18 cellular contexts compared by ENCODE assay signal in genomic region chr21:38221594-38221993, GRCh38. TPM values are rescaled to one million over a fixed set of nuclear protein-coding genes. Genes with fewer than 3 reads are reported as not detected.
DNase-seq lines count a peak whose midpoint lies in the region; ATAC-seq and TF ChIP-seq lines count a peak whose summit lies in the region.
"Had no signal": no experiment of that assay in that cellular context is flagged by ENCODE, and none has a peak within 500 bp of the region (broad histone marks: within the 10 kb centered on the region; RNA-seq: fewer than 3 reads in every experiment).

No MANE protein-coding gene starts in this region.

- TF ChIP-seq CTCF in natural killer cell (IDR thresholded peaks at IDR 0.05), result no peak

- DNase-seq in CD1c-positive myeloid dendritic cell (ENCODE audit: extremely low spot score), result peak; percentile 11
- no peak for DNase-seq in epithelial cell of prostate (ENCODE audit: low read depth, low spot score)
- no peak for DNase-seq in natural killer cell
- DNase-seq in HuH-7.5 (ENCODE audit: low spot score), result no peak
- DNase-seq in cardiac septum (ENCODE audit: low spot score), result no peak
- DNase-seq in occipital lobe (lab: John Stamatoyannopoulos, UW), result no peak
- DNase-seq: activated CD8-positive, alpha-beta memory T cell treated with anti-CD3 and anti-CD28 coated beads, Interleukin-2, amount 50 U/mL, for 4 hours; mucosa of descending colon; NCI-H187 treated with DMSO at 0.1 percent for 48 hours; right cardiac atrium; stimulated activated CD4-positive, alpha-beta T cell treated with anti-CD3 and anti-CD28 coated beads, Interleukin-4, amount 100 ng/mL, for 4 hours; stimulated activated naive CD4-positive, alpha-beta T cell treated with Interleukin-2 at 50 U/mL for 16 hours had no signal

- H3K27ac ChIP-seq in epithelial cell of prostate, result peak overlapping the region; percentile 8

- H3K4me1 Mint-ChIP-seq in natural killer cell, result peaks cover 0 to 6% of the 10 kb centered on the region in 2 donors

- H3K36me3 Mint-ChIP-seq in natural killer cell, result no peaks in the 10 kb centered on the region

- intact Hi-C loops in natural killer cell (cut with micrococcal nuclease) (no loop called here), cardiac septum (cut with DNase I) (no loop called here)

- peaks cover 6 to 7% of the 10 kb centered on the region in 2 donors for H3K27me3 Mint-ChIP-seq in natural killer cell (ENCODE audit: low read depth in 2 of 2)
- H3K27me3 Mint-ChIP-seq: dendritic cell treated with granulocyte-macrophage colony-stimulating factor and Interleukin-4, amounts not matched to agents 40 ng/mL and 50 ng/mL, for 4 days had no signal

- peaks cover 5 to 10% of the 10 kb centered on the region in 2 donors for H3K9me3 Mint-ChIP-seq in natural killer cell

- ATAC-seq in GM19452 (IDR thresholded peaks at IDR 0.05; ENCODE audit: unreplicated experiment) (peak; percentile 74), HG03108 (IDR thresholded peaks at IDR 0.05; ENCODE audit: unreplicated experiment) (peak; percentile 66), natural killer cell (no peak)
- ATAC-seq: K562, mucosa of descending colon, right cardiac atrium had no signal

- H3K27ac Mint-ChIP-seq in natural killer cell, result no peak overlapping the region
- H3K27ac Mint-ChIP-seq: dendritic cell treated with granulocyte-macrophage colony-stimulating factor and Interleukin-4, amounts not matched to agents 40 ng/mL and 50 ng/mL, for 4 days had no signal

- H3K4me3 Mint-ChIP-seq in natural killer cell, result no peak overlapping the region
- H3K4me3 Mint-ChIP-seq: dendritic cell treated with granulocyte-macrophage colony-stimulating factor and Interleukin-4, amounts not matched to agents 40 ng/mL and 50 ng/mL, for 4 days had no signal

RNA-seq across cellular contexts. Expression of gene KCNJ15, which starts 35.2 kb away (rescaled TPM):
- 1 to 10 TPM in 1 of 3 donors, not detected in 2; 1.9 TPM for total RNA-seq in natural killer cell
- 1.2 TPM for total RNA-seq in cardiac septum
- total RNA-seq in occipital lobe, result under 0.01 TPM
- total RNA-seq: frontal cortex, SK-MEL-5 had no signal

Comparison
In these comparisons a context has a peak if more than half of its experiments do, and no peak if none do; other contexts are left out.
1. ATAC-seq: peak in GM19452 (single experiment) and HG03108 (single experiment); none in natural killer cell (0 of 3).